ENCODE assay signal across 16 cellular contexts in the genomic region with DNA sequence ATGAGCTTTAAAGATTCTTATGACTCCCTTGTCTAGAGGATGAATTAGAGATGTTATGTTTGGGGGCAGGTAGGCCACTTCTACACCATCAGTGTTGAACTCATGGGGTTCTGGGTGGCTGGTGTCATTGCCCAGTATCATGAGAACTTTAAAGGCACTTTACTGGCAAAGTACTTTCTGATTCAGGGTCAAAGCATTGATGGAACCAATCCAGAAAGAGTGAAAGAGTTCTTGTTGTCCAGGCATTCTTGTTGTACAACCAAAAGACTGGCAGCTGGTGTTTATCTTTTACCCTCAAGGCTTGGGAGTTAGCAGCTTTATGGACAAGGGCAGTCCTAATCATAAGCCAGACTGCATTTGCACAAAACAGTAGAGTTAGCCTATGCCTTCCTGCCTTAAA.
"Had no signal": no experiment of that assay in that cellular context is flagged by ENCODE, and none has a peak within 500 bp of the region (broad histone marks: within the 10 kb centered on the region; RNA-seq: fewer than 3 reads in every experiment).

No MANE protein-coding gene starts in this region.

- H3K4me3 Mint-ChIP-seq: activated naive CD8-positive, alpha-beta T cell; activated T-cell treated with anti-CD3 and anti-CD28 coated beads, Interleukin-2, amount 50 U/mL, for 72 hours; effector memory CD8-positive, alpha-beta T cell; memory B cell; naive thymus-derived CD4-positive, alpha-beta T cell; stimulated activated memory B cell treated with anti-CD40 and anti-IgM and Interleukin-4, amounts not matched to agents 10 μg/mL and 1 μg/mL and 100 μg/mL, for 72 hours; T-helper 17 cell had no signal

- ATAC-seq: activated T-cell treated with anti-CD3 and anti-CD28 coated beads, Interleukin-2, amount 50 U/mL, for 72 hours; effector memory CD8-positive, alpha-beta T cell; naive thymus-derived CD4-positive, alpha-beta T cell; stimulated activated memory B cell treated with anti-CD40 and anti-IgM and Interleukin-4, amounts not matched to agents 10 μg/mL and 1 μg/mL and 100 μg/mL, for 72 hours; T-helper 17 cell had no signal

- H3K27me3 Mint-ChIP-seq: activated naive CD8-positive, alpha-beta T cell; effector memory CD8-positive, alpha-beta T cell; memory B cell; naive thymus-derived CD4-positive, alpha-beta T cell; stimulated activated memory B cell treated with anti-CD40 and anti-IgM and Interleukin-4, amounts not matched to agents 10 μg/mL and 1 μg/mL and 100 μg/mL, for 72 hours; T-helper 17 cell had no signal

- H3K27ac Mint-ChIP-seq: activated naive CD8-positive, alpha-beta T cell; activated T-cell treated with anti-CD3 and anti-CD28 coated beads, Interleukin-2, amount 50 U/mL, for 72 hours; effector memory CD8-positive, alpha-beta T cell; memory B cell; naive thymus-derived CD4-positive, alpha-beta T cell; stimulated activated memory B cell treated with anti-CD40 and anti-IgM and Interleukin-4, amounts not matched to agents 10 μg/mL and 1 μg/mL and 100 μg/mL, for 72 hours; T-helper 17 cell had no signal

- H3K36me3 Mint-ChIP-seq: activated naive CD8-positive, alpha-beta T cell; memory B cell; naive thymus-derived CD4-positive, alpha-beta T cell; stimulated activated memory B cell treated with anti-CD40 and anti-IgM and Interleukin-4, amounts not matched to agents 10 μg/mL and 1 μg/mL and 100 μg/mL, for 72 hours had no signal

- DNase-seq: activated CD4-positive, CD25-positive, alpha-beta regulatory T cell treated with anti-CD3 and anti-CD28 coated beads, Interleukin-2, amount 50 U/mL, for 72 hours; activated CD8-positive, alpha-beta memory T cell treated with anti-CD3 and anti-CD28 coated beads for 24 hours; activated CD8-positive, alpha-beta memory T cell treated with anti-CD3 and anti-CD28 coated beads, Interleukin-2, amount 50 U/mL, for 48 hours; activated gamma-delta T cell treated with Interleukin-2 at 50 U/mL for 16 hours; activated T-cell treated with anti-CD3 and anti-CD28 coated beads, Interleukin-2, amount 50 U/mL, for 72 hours; amniotic stem cell; effector memory CD8-positive, alpha-beta T cell; naive thymus-derived CD4-positive, alpha-beta T cell; ovary; sigmoid colon; spleen; stimulated activated CD4-positive, alpha-beta T cell treated with anti-CD3 and anti-CD28 coated beads, Interleukin-4, amount 100 ng/mL, for 4 hours; T-helper 17 cell had no signal

- H3K4me1 Mint-ChIP-seq: memory B cell; naive thymus-derived CD4-positive, alpha-beta T cell; stimulated activated memory B cell treated with anti-CD40 and anti-IgM and Interleukin-4, amounts not matched to agents 10 μg/mL and 1 μg/mL and 100 μg/mL, for 72 hours; T-helper 17 cell had no signal
